23 cellular contexts compared by ENCODE assay signal in genomic region chr16:29124828-29125227, GRCh38.
"Had no signal": no experiment of that assay in that cellular context is flagged by ENCODE, and none has a peak within 500 bp of the region (broad histone marks: within the 10 kb centered on the region; RNA-seq: fewer than 3 reads in every experiment).

No MANE protein-coding gene starts in this region.

- DNase-seq: effector CD8-positive, alpha-beta T cell; endodermal cell; foreskin fibroblast; gastrocnemius medialis; head of caudate nucleus; kidney; left lung; mesenchymal stem cell; mucosa of descending colon; naive B cell; pancreas; small intestine; stimulated activated CD4-positive, alpha-beta T cell treated with anti-CD3 and anti-CD28 coated beads, Interleukin-15, amount 100 ng/mL, for 24 hours; stimulated activated CD4-positive, alpha-beta T cell treated with anti-CD3 and anti-CD28 coated beads, Interleukin-2, amount 100 ng/mL, for 48 hours; stimulated activated naive B cell treated with anti-CD40 and anti-IgM and Interleukin-4, amounts not matched to agents 10 μg/mL and 1 μg/mL and 100 μg/mL, for 72 hours; stomach; thyroid gland; trophoblast cell had no signal

- H3K27ac Mint-ChIP-seq: endodermal cell; mesothelial cell of epicardium; naive B cell; progenitor cell of endocrine pancreas; stimulated activated naive B cell treated with anti-CD40 and anti-IgM and Interleukin-4, amounts not matched to agents 10 μg/mL and 1 μg/mL and 100 μg/mL, for 72 hours had no signal

- H3K36me3 Mint-ChIP-seq: naive B cell had no signal

- H3K4me3 Mint-ChIP-seq: endodermal cell; mesothelial cell of epicardium; naive B cell; stimulated activated naive B cell treated with anti-CD40 and anti-IgM and Interleukin-4, amounts not matched to agents 10 μg/mL and 1 μg/mL and 100 μg/mL, for 72 hours had no signal

- H3K4me1 Mint-ChIP-seq: mesothelial cell of epicardium had no signal

- H3K9me3 ChIP-seq: gastrocnemius medialis, left lung, mucosa of descending colon, pancreas, right lobe of liver, stomach, thyroid gland had no signal

- H3K36me3 ChIP-seq: gastrocnemius medialis, pancreas, right lobe of liver, thyroid gland had no signal

- H3K27ac ChIP-seq: epithelial cell of prostate, gastrocnemius medialis, pancreas, right lobe of liver, stomach, thyroid gland had no signal

- ATAC-seq: esophagus mucosa; gastrocnemius medialis; left lung; mucosa of descending colon; pancreas; right lobe of liver; stimulated activated naive B cell treated with anti-CD40 and anti-IgM and Interleukin-4, amounts not matched to agents 10 μg/mL and 1 μg/mL and 100 μg/mL, for 72 hours had no signal

- H3K27me3 ChIP-seq: gastrocnemius medialis, left lung, pancreas, right lobe of liver, stomach, thyroid gland had no signal

- H3K4me1 ChIP-seq: gastrocnemius medialis, pancreas, thyroid gland had no signal

- H3K27me3 Mint-ChIP-seq: naive B cell; stimulated activated naive B cell treated with anti-CD40 and anti-IgM and Interleukin-4, amounts not matched to agents 10 μg/mL and 1 μg/mL and 100 μg/mL, for 72 hours had no signal

- H3K9me3 Mint-ChIP-seq: endodermal cell; naive B cell; stimulated activated naive B cell treated with anti-CD40 and anti-IgM and Interleukin-4, amounts not matched to agents 10 μg/mL and 1 μg/mL and 100 μg/mL, for 72 hours had no signal

- H3K4me3 ChIP-seq: gastrocnemius medialis, left lung, mucosa of descending colon, pancreas, right lobe of liver, stomach, thyroid gland had no signal
